1 cellular context compared by ENCODE assay signal in genomic region chr2:73107211-73107926, GRCh38.
TF ChIP-seq lines count a peak whose summit lies in the region.

No MANE protein-coding gene starts in this region.

TF ChIP-seq in SK-N-SH treated with all-trans-retinoic acid at 6 μM for 48 hours, 23 proteins besides CTCF, POLR2A, EP300 and RAD21 (continued from another document):
- TF ChIP-seq CSRNP3 (CRISPR knock-in tag; IDR thresholded peaks at IDR 0.05) = no peak
- TF ChIP-seq CREB5 (CRISPR knock-in tag; IDR thresholded peaks at IDR 0.05; ENCODE audit: low read depth) = no peak
- no peak for TF ChIP-seq TCF4 (CRISPR knock-in tag; IDR thresholded peaks at IDR 0.05; ENCODE audit: borderline replicate concordance)
- no peak for TF ChIP-seq ISL1 (CRISPR knock-in tag; IDR thresholded peaks at IDR 0.05)
- no peak for TF ChIP-seq PPARA (CRISPR knock-in tag; IDR thresholded peaks at IDR 0.05; ENCODE audit: borderline replicate concordance)
- no peak for TF ChIP-seq ARNTL (CRISPR knock-in tag; IDR thresholded peaks at IDR 0.05; ENCODE audit: borderline replicate concordance, low read depth)
- TF ChIP-seq ZNF8 (CRISPR knock-in tag; IDR thresholded peaks at IDR 0.05) = no peak
- no peak for TF ChIP-seq ZFP30 (CRISPR knock-in tag; IDR thresholded peaks at IDR 0.05)
